In genomic region chr3:39408493-39409372, GRCh38 we compare ENCODE assay signal across 9 cellular contexts. TPM values are rescaled to one million over a fixed set of nuclear protein-coding genes. Genes with fewer than 3 reads are reported as not detected.
A peak's percentile ranks its signal among the peaks of the same experiment; 100 is the strongest.
DNase-seq lines count a peak whose midpoint lies in the region; ATAC-seq lines count a peak whose summit lies in the region.
"Had no signal": no experiment of that assay in that cellular context is flagged by ENCODE, and none has a peak within 500 bp of the region (broad histone marks: within the 10 kb centered on the region; RNA-seq: fewer than 3 reads in every experiment).

No MANE protein-coding gene starts in this region.

- peak; percentile 33 for DNase-seq in activated CD4-positive, alpha-beta memory T cell treated with anti-CD3 and anti-CD28 coated beads, Interleukin-2, amount 10 ng/mL, durations not matched to agents 7 days and 5 days
- DNase-seq in NCI-H524 (lab: John Stamatoyannopoulos, UW) (no peak), T-helper 1 cell (no peak), NCI-H69 (lab: John Stamatoyannopoulos, UW) (no peak)

- peak overlapping the region; percentile 85 for H3K4me3 Mint-ChIP-seq in activated CD4-positive, alpha-beta memory T cell treated with anti-CD3 and anti-CD28 coated beads, Interleukin-2, amount 10 ng/mL, durations not matched to agents 7 days and 5 days

- H3K36me3 ChIP-seq in ACC112 (ENCODE audit: insufficient read depth, low read length) (peaks cover 52% of the 10 kb centered on the region), HUES48 (ENCODE audit: control insufficient read depth, insufficient read depth, low read length) (peaks cover 68% of the 10 kb centered on the region), iPS-15b (ENCODE audit: control insufficient read depth, insufficient read depth, low read length) (peaks cover 58% of the 10 kb centered on the region)

- H3K27ac ChIP-seq in ACC112 (ENCODE audit: low read depth, low read length) (0 out of 2 replicates have a peak overlapping the region, but pooled peaks have one; percentile 81), HUES48 (ENCODE audit: low read depth, low read length) (peak overlapping the region; percentile 92)

- H2AFZ ChIP-seq in ACC112 (ENCODE audit: low read length, unreplicated experiment): no peak overlapping the region

- no peaks in the 10 kb centered on the region for H3K27me3 ChIP-seq in ACC112 (ENCODE audit: insufficient read depth, low read length)
- H3K27me3 ChIP-seq in HUES48 (ENCODE audit: control insufficient read depth, insufficient read depth, low read length): no peaks in the 10 kb centered on the region
- no peaks in the 10 kb centered on the region for H3K27me3 ChIP-seq in iPS-15b (ENCODE audit: control insufficient read depth, insufficient read depth, low read length)

- ATAC-seq in GM21825 (IDR thresholded peaks at IDR 0.05; ENCODE audit: unreplicated experiment): no peak

- no peaks in the 10 kb centered on the region for H3K9me3 Mint-ChIP-seq in activated CD4-positive, alpha-beta memory T cell treated with anti-CD3 and anti-CD28 coated beads, Interleukin-2, amount 10 ng/mL, durations not matched to agents 7 days and 5 days

- peak overlapping the region; percentile 96 for H3K9ac ChIP-seq in HUES48 (ENCODE audit: low read depth, low read length)
- H3K9ac ChIP-seq in iPS-15b (ENCODE audit: low read depth, low read length): peak overlapping the region; percentile 99

- no peaks in the 10 kb centered on the region for H3K9me3 ChIP-seq in HUES48 (ENCODE audit: control insufficient read depth, insufficient read depth, low read length)
- no peaks in the 10 kb centered on the region for H3K9me3 ChIP-seq in iPS-15b (ENCODE audit: control insufficient read depth, insufficient read depth, low read length)

- CTCF ChIA-PET in activated CD4-positive, alpha-beta memory T cell treated with anti-CD3 and anti-CD28 coated beads, Interleukin-2, amount 10 ng/mL, durations not matched to agents 7 days and 5 days (lab: Charles Lee): interaction anchor here (0.8 to 2.8 kb wide), 7 partner anchors 8 to 120 kb away, joined by 3 to 13 read pairs (median 11); no protein-coding TSS in a partner anchor

- H3K4me1 ChIP-seq in ACC112 (ENCODE audit: control insufficient read depth, insufficient read depth, low read length, unreplicated experiment): peaks cover 27% of the 10 kb centered on the region
- H3K4me1 ChIP-seq in HUES48 (ENCODE audit: control insufficient read depth, insufficient read depth, low read length): peaks cover 27% of the 10 kb centered on the region
- H3K4me1 ChIP-seq in iPS-15b (ENCODE audit: control insufficient read depth, insufficient read depth, low read length): peaks cover 7% of the 10 kb centered on the region

- POLR2A ChIA-PET in activated CD4-positive, alpha-beta memory T cell treated with anti-CD3 and anti-CD28 coated beads, Interleukin-2, amount 10 ng/mL, durations not matched to agents 7 days and 5 days (lab: Charles Lee): interaction anchor here (1.1 to 5.1 kb wide), 7 partner anchors 8 to 303 kb away, joined by 3 to 122 read pairs (median 7); no protein-coding TSS in a partner anchor

- peaks cover 70% of the 10 kb centered on the region for H3K36me3 Mint-ChIP-seq in activated CD4-positive, alpha-beta memory T cell treated with anti-CD3 and anti-CD28 coated beads, Interleukin-2, amount 10 ng/mL, durations not matched to agents 7 days and 5 days (ENCODE audit: low read depth)

- peaks cover 58% of the 10 kb centered on the region for H3K4me1 Mint-ChIP-seq in activated CD4-positive, alpha-beta memory T cell treated with anti-CD3 and anti-CD28 coated beads, Interleukin-2, amount 10 ng/mL, durations not matched to agents 7 days and 5 days

- H3K27ac Mint-ChIP-seq in activated CD4-positive, alpha-beta memory T cell treated with anti-CD3 and anti-CD28 coated beads, Interleukin-2, amount 10 ng/mL, durations not matched to agents 7 days and 5 days: peak overlapping the region; percentile 27

- H3K27me3 Mint-ChIP-seq in activated CD4-positive, alpha-beta memory T cell treated with anti-CD3 and anti-CD28 coated beads, Interleukin-2, amount 10 ng/mL, durations not matched to agents 7 days and 5 days: no peaks in the 10 kb centered on the region

- peak overlapping the region; percentile 88 for H3K4me3 ChIP-seq in ACC112 (ENCODE audit: low read depth, low read length)
- peak overlapping the region; percentile 90 for H3K4me3 ChIP-seq in HUES48 (ENCODE audit: low read depth, low read length)
- peak overlapping the region; percentile 56 for H3K4me3 ChIP-seq in iPS-15b (ENCODE audit: low read depth, low read length)

- peaks cover 39% of the 10 kb centered on the region for H3K79me2 ChIP-seq in ACC112 (ENCODE audit: control insufficient read depth, insufficient read depth, low read length, unreplicated experiment)

RNA-seq across cellular contexts. Expression of gene RPSA, which starts 2.2 kb away (rescaled TPM):
- total RNA-seq in activated CD4-positive, alpha-beta memory T cell treated with anti-CD3 and anti-CD28 coated beads, Interleukin-2, amount 10 ng/mL, durations not matched to agents 7 days and 5 days: 1,000 to 10,000 TPM; 1,345 to 1,384 TPM

RNA-seq across cellular contexts. Expression of gene SLC25A38, which starts 25.6 kb away (rescaled TPM):
- total RNA-seq in activated CD4-positive, alpha-beta memory T cell treated with anti-CD3 and anti-CD28 coated beads, Interleukin-2, amount 10 ng/mL, durations not matched to agents 7 days and 5 days: 10 to 100 TPM; 34.2 to 35.8 TPM

RNA-seq across cellular contexts. Expression of gene MOBP, which starts 58.7 kb away (rescaled TPM):
- total RNA-seq in activated CD4-positive, alpha-beta memory T cell treated with anti-CD3 and anti-CD28 coated beads, Interleukin-2, amount 10 ng/mL, durations not matched to agents 7 days and 5 days: not detected
- total RNA-seq: M059J had no signal
